ENCODE assay signal across 14 cellular contexts in genomic region chr3:149384911-149385321, GRCh38. TPM values are rescaled to one million over a fixed set of nuclear protein-coding genes. Genes with fewer than 3 reads are reported as not detected.
DNase-seq lines count a peak whose midpoint lies in the region; ATAC-seq and TF ChIP-seq lines count a peak whose summit lies in the region.
"Had no signal": no experiment of that assay in that cellular context is flagged by ENCODE, and none has a peak within 500 bp of the region (broad histone marks: within the 10 kb centered on the region; RNA-seq: fewer than 3 reads in every experiment).

No MANE protein-coding gene starts in this region.

- no peak overlapping the region for H3K27ac Mint-ChIP-seq in activated CD8-positive, alpha-beta T cell treated with anti-CD3 and anti-CD28 coated beads, Interleukin-2, amount 10 ng/mL, durations not matched to agents 7 days and 5 days

- no peak overlapping the region for H3K4me2 ChIP-seq in mesendoderm (ENCODE audit: low read length)
- H3K4me2 ChIP-seq: BLaER1 treated with 17β-estradiol and CSF1 and Interleukin-3, amounts not matched to agents 10 nM and 100 nM had no signal

- H4K5ac ChIP-seq in mesendoderm (ENCODE audit: low read length) = no peak overlapping the region

- H3K9ac ChIP-seq in mesendoderm (ENCODE audit: low read length) = no peak overlapping the region
- H3K9ac ChIP-seq: BLaER1 treated with 17β-estradiol and CSF1 and Interleukin-3, amounts not matched to agents 10 nM and 100 nM had no signal

- H3K18ac ChIP-seq in mesendoderm (ENCODE audit: low read length) = no peak overlapping the region

- POLR2A ChIA-PET in activated CD8-positive, alpha-beta T cell treated with anti-CD3 and anti-CD28 coated beads, Interleukin-2, amount 10 ng/mL, durations not matched to agents 7 days and 5 days (lab: Charles Lee) = no interaction called here

- H2BK15ac ChIP-seq in mesendoderm (replicated peaks; ENCODE audit: low read depth) = no peak overlapping the region

- H3K4me1 ChIP-seq in mesendoderm (ENCODE audit: control insufficient read depth, low read depth, low read length) = peaks cover 6% of the 10 kb centered on the region
- peaks cover 0 to 15% (median 7%) of the 10 kb centered on the region in 4 donors for H3K4me1 ChIP-seq in transverse colon
- H3K4me1 ChIP-seq: adrenal gland; BLaER1 treated with 17β-estradiol and CSF1 and Interleukin-3, amounts not matched to agents 10 nM and 100 nM had no signal

- TF ChIP-seq EP300 in transverse colon (IDR thresholded peaks at IDR 0.05; ENCODE audit: low read depth) = no peak

- TF ChIP-seq CTCF in transverse colon (IDR thresholded peaks at IDR 0.05) = no peak

- no peak for TF ChIP-seq POLR2A in transverse colon (IDR thresholded peaks at IDR 0.05)

- no peaks in the 10 kb centered on the region for H3K27me3 ChIP-seq in mesendoderm (ENCODE audit: insufficient read depth, low read length, poor library complexity)
- H3K27me3 ChIP-seq in transverse colon = no peaks in the 10 kb centered on the region
- H3K27me3 ChIP-seq: adrenal gland; BLaER1 treated with 17β-estradiol and CSF1 and Interleukin-3, amounts not matched to agents 10 nM and 100 nM; spleen had no signal

- H3K4ac ChIP-seq in mesendoderm (ENCODE audit: low read depth, low read length) = no peak overlapping the region

- H3K9me3 ChIP-seq in transverse colon = no peaks in the 10 kb centered on the region
- H3K9me3 ChIP-seq: adrenal gland, spleen had no signal

- no peak overlapping the region for H2BK120ac ChIP-seq in mesendoderm (ENCODE audit: low read depth, low read length)

- H3K9me3 Mint-ChIP-seq in activated CD8-positive, alpha-beta T cell treated with anti-CD3 and anti-CD28 coated beads, Interleukin-2, amount 10 ng/mL, durations not matched to agents 7 days and 5 days (ENCODE audit: insufficient read depth) = no peaks in the 10 kb centered on the region

- WGBS in mesendoderm (ENCODE audit: extremely low coverage, insufficient coverage, low lambda C conversion rate) = no CpG with 5 or more reads among the region's 6 CpGs
- WGBS in transverse colon (ENCODE audit: low coverage in 1 of 2), 2 donors = 82 to 94% methylated on average over 2 to 6 of the region's 6 CpGs

- H3K4me3 ChIP-seq in mesendoderm (ENCODE audit: low read length) (no peak overlapping the region), transverse colon (no peak overlapping the region)
- H3K4me3 ChIP-seq: adrenal gland; BLaER1 treated with 17β-estradiol and CSF1 and Interleukin-3, amounts not matched to agents 10 nM and 100 nM; spleen had no signal

- in situ Hi-C loops in transverse colon (cut with MboI; ENCODE audit: low pct_ligation_motif_present in 1 of 4, low pct_unique_long_range_greater_than_20kb in 1 of 4, low sequenced_read_pairs in 3 of 4) = no loop called here

- H3K36me3 ChIP-seq in mesendoderm (ENCODE audit: control insufficient read depth, insufficient read depth, low read length) = no peaks in the 10 kb centered on the region
- H3K36me3 ChIP-seq in transverse colon = no peaks in the 10 kb centered on the region
- H3K36me3 ChIP-seq: adrenal gland; BLaER1 treated with 17β-estradiol and CSF1 and Interleukin-3, amounts not matched to agents 10 nM and 100 nM; spleen had no signal

- peaks cover 3% of the 10 kb centered on the region for H3K27me3 Mint-ChIP-seq in activated CD8-positive, alpha-beta T cell treated with anti-CD3 and anti-CD28 coated beads, Interleukin-2, amount 10 ng/mL, durations not matched to agents 7 days and 5 days (ENCODE audit: low read depth)

- intact Hi-C loops in transverse colon (cut with DNase I; ENCODE audit: low total_unique reads) = no loop called here

- H3K4me3 Mint-ChIP-seq in activated CD8-positive, alpha-beta T cell treated with anti-CD3 and anti-CD28 coated beads, Interleukin-2, amount 10 ng/mL, durations not matched to agents 7 days and 5 days = no peak overlapping the region

- no peak overlapping the region for H3K27ac ChIP-seq in mesendoderm (ENCODE audit: low read depth, low read length)
- peak overlapping the region in 1 of 4 donors; percentile 19 for H3K27ac ChIP-seq in transverse colon
- H3K27ac ChIP-seq: adrenal gland; BLaER1 treated with 17β-estradiol and CSF1 and Interleukin-3, amounts not matched to agents 10 nM and 100 nM had no signal

- no peaks in the 10 kb centered on the region for H3K79me2 ChIP-seq in mesendoderm (ENCODE audit: control insufficient read depth, insufficient read depth, low read length)

- H4K8ac ChIP-seq in mesendoderm (ENCODE audit: low read depth, low read length) = no peak overlapping the region

- CTCF ChIA-PET in activated CD8-positive, alpha-beta T cell treated with anti-CD3 and anti-CD28 coated beads, Interleukin-2, amount 10 ng/mL, durations not matched to agents 7 days and 5 days (lab: Charles Lee) = no interaction called here

- no peak for ATAC-seq in activated CD8-positive, alpha-beta T cell treated with anti-CD3 and anti-CD28 coated beads, Interleukin-2, amount 10 ng/mL, durations not matched to agents 7 days and 5 days
- ATAC-seq in GM18511 (IDR thresholded peaks at IDR 0.05; ENCODE audit: unreplicated experiment) = no peak

- no peak overlapping the region for H3K56ac ChIP-seq in mesendoderm (ENCODE audit: low read length)

- H2AK5ac ChIP-seq in mesendoderm (ENCODE audit: low read length) = no peak overlapping the region

- peak; percentile 84 for DNase-seq in AG08395 (ENCODE audit: low spot score)
- DNase-seq in LoVo (ENCODE audit: low spot score) = peak; percentile 32
- DNase-seq in dermis blood vessel endothelial cell = peak; percentile 61
- peak; percentile 28 for DNase-seq in mesendoderm
- no peak for DNase-seq in activated CD8-positive, alpha-beta T cell treated with anti-CD3 and anti-CD28 coated beads, Interleukin-2, amount 10 ng/mL, durations not matched to agents 7 days and 5 days
- no peak for DNase-seq in transverse colon
- DNase-seq in NCI-H2171 treated with DMSO at 0.1 percent for 48 hours (lab: John Stamatoyannopoulos, UW) = no peak
- DNase-seq: activated CD4-positive, alpha-beta T cell treated with anti-CD3 and anti-CD28 coated beads, Interleukin-2, amount 50 U/mL, for 48 hours; adrenal gland; foreskin melanocyte; NCI-H2171; spleen had no signal

- H3K79me1 ChIP-seq in mesendoderm (ENCODE audit: low read length) = no peaks in the 10 kb centered on the region

- no peak overlapping the region for H2BK5ac ChIP-seq in mesendoderm (ENCODE audit: low read length)

- no peaks in the 10 kb centered on the region for H3K36me3 Mint-ChIP-seq in activated CD8-positive, alpha-beta T cell treated with anti-CD3 and anti-CD28 coated beads, Interleukin-2, amount 10 ng/mL, durations not matched to agents 7 days and 5 days (ENCODE audit: low read depth)

- peaks cover 2% of the 10 kb centered on the region for H3K4me1 Mint-ChIP-seq in activated CD8-positive, alpha-beta T cell treated with anti-CD3 and anti-CD28 coated beads, Interleukin-2, amount 10 ng/mL, durations not matched to agents 7 days and 5 days (ENCODE audit: low read depth)

- H3K23ac ChIP-seq in mesendoderm (ENCODE audit: low read length) = no peak overlapping the region

RNA-seq across cellular contexts. Expression of gene TM4SF1, which starts 7.5 kb away (rescaled TPM):
- 921 and 1,047 TPM in 2 replicates for total RNA-seq in dermis blood vessel endothelial cell
- 0.22 TPM for polyA plus RNA-seq in mesendoderm (2013, experiment 1 of 2)
- 0.25 TPM for polyA plus RNA-seq in mesendoderm (2013, experiment 2 of 2)
- not detected for total RNA-seq in activated CD8-positive, alpha-beta T cell treated with anti-CD3 and anti-CD28 coated beads, Interleukin-2, amount 10 ng/mL, durations not matched to agents 7 days and 5 days
- total RNA-seq in transverse colon = 100 to 1,000 TPM in 1 of 4 donors, 10 to 100 TPM in 3; 21.3 to 109 (median 32.3) TPM

RNA-seq across cellular contexts. Expression of gene TM4SF18, which starts 51.5 kb away (rescaled TPM):
- total RNA-seq in dermis blood vessel endothelial cell (363 and 529 TPM in 2 replicates), transverse colon (1 to 10 TPM in 1 of 4 donors, under 1 TPM in 2, not detected in 1; 0.80 to 1.4 (median 0.82) TPM)
- polyA plus RNA-seq in mesendoderm (2013, experiment 1 of 2) = 1.3 TPM
- 1.3 TPM for polyA plus RNA-seq in mesendoderm (2013, experiment 2 of 2)
- total RNA-seq in activated CD8-positive, alpha-beta T cell treated with anti-CD3 and anti-CD28 coated beads, Interleukin-2, amount 10 ng/mL, durations not matched to agents 7 days and 5 days = not detected

Comparison
In these comparisons a context has a peak if more than half of its experiments do, and no peak if none do; other contexts are left out.
1. DNase-seq: peak in AG08395 (single experiment), LoVo (single experiment), dermis blood vessel endothelial cell (single experiment) and mesendoderm (single experiment); none in activated CD8-positive, alpha-beta T cell treated with anti-CD3 and anti-CD28 coated beads, Interleukin-2, amount 10 ng/mL, durations not matched to agents 7 days and 5 days (single experiment), transverse colon (single experiment) and NCI-H2171 treated with DMSO at 0.1 percent for 48 hours (single experiment).
2. RNA of gene TM4SF1, which starts 7.5 kb away (total RNA-seq): 921 to 1,047 TPM in dermis blood vessel endothelial cell and 21.3 to 109 TPM in transverse colon; not detected in activated CD8-positive, alpha-beta T cell treated with anti-CD3 and anti-CD28 coated beads, Interleukin-2, amount 10 ng/mL, durations not matched to agents 7 days and 5 days; every median in the first group is over 10 times any median in the second.
3. RNA of gene TM4SF18, which starts 51.5 kb away (total RNA-seq): 363 to 529 TPM in dermis blood vessel endothelial cell; 0.80 to 1.4 TPM in transverse colon and not detected in activated CD8-positive, alpha-beta T cell treated with anti-CD3 and anti-CD28 coated beads, Interleukin-2, amount 10 ng/mL, durations not matched to agents 7 days and 5 days; every median in the first group is over 100 times any median in the second.